ENCODE assay signal across 21 cellular contexts in genomic region chr10:36109399-36110023, GRCh38.
DNase-seq lines count a peak whose midpoint lies in the region; TF ChIP-seq lines count a peak whose summit lies in the region.
"Had no signal": no experiment of that assay in that cellular context is flagged by ENCODE, and none has a peak within 500 bp of the region (broad histone marks: within the 10 kb centered on the region; RNA-seq: fewer than 3 reads in every experiment).

No MANE protein-coding gene starts in this region.

- no peaks in the 10 kb centered on the region for H3K9me2 ChIP-seq in hepatocyte (replicated peaks; ENCODE audit: insufficient read depth)
- H3K9me2 ChIP-seq in PC-9 (ENCODE audit: insufficient read depth) = no peaks in the 10 kb centered on the region

- H3F3A ChIP-seq in PC-9 (ENCODE audit: insufficient read depth, low read depth) = no peaks in the 10 kb centered on the region

- H2AFZ ChIP-seq in hepatocyte (peak overlapping the region; percentile 4), PC-9 (no peak overlapping the region)

- H3K9me3 ChIP-seq in hepatocyte (ENCODE audit: low read depth) (no peaks in the 10 kb centered on the region), subcutaneous abdominal adipose tissue (ENCODE audit: control insufficient read depth in 5 of 5, low read length in 5 of 5) (no peaks in the 10 kb centered on the region), PC-9 (ENCODE audit: insufficient read depth, low read depth) (no peaks in the 10 kb centered on the region)
- H3K9me3 ChIP-seq: BE2C had no signal

- 83% methylated on average over 3 of the region's 3 CpGs for WGBS in hepatocyte (ENCODE audit: low lambda C conversion rate, missing lambda C conversion rate)

- no peak overlapping the region for H3K9ac ChIP-seq in subcutaneous abdominal adipose tissue (ENCODE audit: low read length in 5 of 5)

- CTCF ChIA-PET in PC-9 (lab: Charles Lee) = no interaction called here

- H4K20me1 ChIP-seq in hepatocyte (ENCODE audit: insufficient read depth, poor library complexity, severe bottlenecking) = no peaks in the 10 kb centered on the region
- no peaks in the 10 kb centered on the region for H4K20me1 ChIP-seq in PC-9 (ENCODE audit: insufficient read depth)

- BruUV-seq in PC-9 (replicated peaks; lab: Mats Ljungman, UMichigan) = no TSS peak

- H3K36me3 ChIP-seq in hepatocyte (replicated peaks; ENCODE audit: insufficient read depth, low read depth) (no peaks in the 10 kb centered on the region), subcutaneous abdominal adipose tissue (ENCODE audit: control insufficient read depth in 5 of 5, insufficient read depth in 5 of 5, low read length in 5 of 5) (no peaks in the 10 kb centered on the region), PC-9 (ENCODE audit: low read depth) (no peaks in the 10 kb centered on the region)
- H3K36me3 ChIP-seq: BE2C had no signal

- H3K4me1 ChIP-seq in hepatocyte (ENCODE audit: insufficient read depth) (peaks cover 21% of the 10 kb centered on the region), subcutaneous abdominal adipose tissue (ENCODE audit: control insufficient read depth in 5 of 5, insufficient read depth in 5 of 5, low read length in 5 of 5) (peaks cover 0 to 30% (median 12%) of the 10 kb centered on the region in 5 donors), PC-9 (replicated peaks; ENCODE audit: insufficient read depth) (no peaks in the 10 kb centered on the region)
- H3K4me1 ChIP-seq: BE2C had no signal

- H3K4me3 ChIP-seq in hepatocyte (no peak overlapping the region), subcutaneous abdominal adipose tissue (ENCODE audit: low read depth in 1 of 5, low read length in 5 of 5) (no peak overlapping the region), foreskin fibroblast (ENCODE audit: low read depth in 1 of 2, low read length in 2 of 2) (no peak overlapping the region), PC-9 (no peak overlapping the region)
- H3K4me3 ChIP-seq: K562 had no signal

- DNase-seq in HuH-7 (ENCODE audit: low spot score) = peak; percentile 3
- no peak for DNase-seq in hepatocyte (ENCODE audit: low spot score)
- peak; percentile 5 for DNase-seq in myocyte (ENCODE audit: low read depth)
- DNase-seq in foreskin fibroblast = no peak
- no peak for DNase-seq in SK-N-DZ (ENCODE audit: low spot score)
- DNase-seq in PC-9 = no peak
- DNase-seq in NCI-H345 (lab: John Stamatoyannopoulos, UW) = no peak
- DNase-seq: BE2C; CD4-positive, CD25-positive, alpha-beta regulatory T cell; COR-L47; DMS 273 treated with DMSO at 0.1 percent for 48 hours; DND-41; HFFc6; NCI-H1105 treated with DMSO at 0.1 percent for 48 hours; NCI-H1694; NCI-H510A treated with DMSO at 0.1 percent for 48 hours; NCI-H82; SIG-M5 had no signal

- POLR2A ChIA-PET in PC-9 (lab: Charles Lee; ENCODE audit: unreplicated experiment) = no interaction called here

- H3K79me2 ChIP-seq in hepatocyte (no peaks in the 10 kb centered on the region), PC-9 (ENCODE audit: low read depth) (no peaks in the 10 kb centered on the region)

- intact Hi-C loops in PC-9 (cut with micrococcal nuclease; ENCODE audit: unreplicated experiment) = no loop called here

- H3K27me3 ChIP-seq in hepatocyte (no peaks in the 10 kb centered on the region), subcutaneous abdominal adipose tissue (ENCODE audit: control insufficient read depth in 5 of 5, insufficient read depth in 4 of 5, low read length in 5 of 5) (no peaks in the 10 kb centered on the region), PC-9 (ENCODE audit: insufficient read depth, low read depth) (no peaks in the 10 kb centered on the region)
- H3K27me3 ChIP-seq: BE2C had no signal

- H3K4me2 ChIP-seq in hepatocyte (peak overlapping the region; percentile 43), PC-9 (no peak overlapping the region)

- TF ChIP-seq CTCF in hepatocyte (IDR thresholded peaks at IDR 0.05; ENCODE audit: poor library complexity) (no peak), foreskin fibroblast (IDR thresholded peaks at IDR 0.05; ENCODE audit: low read depth, low read length) (no peak), PC-9 (conservative IDR thresholded peaks at IDR 0.05) (no peak)

- peak overlapping the region; percentile 49 for H3K27ac ChIP-seq in hepatocyte
- peak overlapping the region; percentile 66 for H3K27ac ChIP-seq in subcutaneous abdominal adipose tissue (ENCODE audit: low read depth, low read length)
- H3K27ac ChIP-seq in PC-9 = no peak overlapping the region
- H3K27ac ChIP-seq: RWPE1 had no signal

Comparison
In these comparisons a context has a peak if more than half of its experiments do, and no peak if none do; other contexts are left out.
1. DNase-seq: peak in HuH-7 (single experiment) and myocyte (single experiment); none in hepatocyte (single experiment), foreskin fibroblast (0 of 2), SK-N-DZ (single experiment), PC-9 (0 of 2) and NCI-H345 (single experiment).